In the genomic region with DNA sequence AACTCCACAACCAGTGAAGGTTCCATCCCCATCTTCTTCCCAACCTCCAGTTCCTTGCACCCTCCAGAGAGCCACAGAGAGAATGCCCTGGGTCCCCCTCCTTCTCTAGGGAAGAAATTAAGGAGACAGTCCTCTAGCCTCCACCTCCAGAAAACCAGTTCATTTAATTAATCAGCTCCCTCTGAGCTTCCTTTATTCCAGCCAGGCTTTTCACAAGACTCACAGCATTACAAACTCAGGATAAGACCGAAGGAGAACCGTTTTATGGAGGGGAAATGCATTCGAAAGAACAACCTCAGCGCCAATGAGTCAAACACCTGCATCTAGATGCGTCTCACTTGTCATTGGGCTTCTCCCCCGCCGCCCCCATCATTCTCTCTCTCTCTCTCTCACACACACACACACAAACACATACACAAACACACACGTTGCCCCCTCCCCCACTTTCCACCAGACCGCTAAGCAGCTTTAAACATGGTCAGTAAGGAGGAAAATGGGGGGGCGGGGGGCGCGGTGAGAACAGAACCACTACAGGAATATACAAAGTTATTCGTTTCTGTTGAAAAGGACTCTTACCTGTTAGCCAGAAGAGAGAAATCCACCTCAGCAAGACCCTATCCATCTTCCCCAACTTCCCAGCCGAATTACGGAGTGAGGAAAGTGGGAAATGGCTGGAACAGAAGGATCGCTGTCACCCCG, we compare ENCODE assay signal across 8 cellular contexts. TPM values are rescaled to one million over a fixed set of nuclear protein-coding genes. Genes with fewer than 3 reads are reported as not detected.
DNase-seq lines count a peak whose midpoint lies in the region; ATAC-seq and TF ChIP-seq lines count a peak whose summit lies in the region.

No MANE protein-coding gene starts in this region.

- DNase-seq in right atrium auricular region (ENCODE audit: low spot score) (no peak), left ventricle myocardium superior (no peak), osteocyte (ENCODE audit: extremely low spot score, unreplicated experiment) (no peak), NOMO-1 treated with dmso at 0.1 percent for 144 hours (lab: John Stamatoyannopoulos, UW; ENCODE audit: unreplicated experiment) (no peak), NCI-H2081 treated with DMSO at 0.1 percent for 48 hours (lab: John Stamatoyannopoulos, UW) (no peak), NCI-H524 treated with DMSO at 0.1 percent for 48 hours (lab: John Stamatoyannopoulos, UW) (no peak)
- peak in 1 of 3 experiments; percentile 7 for DNase-seq in effector memory CD8-positive, alpha-beta T cell

- intact Hi-C loops in left ventricle myocardium superior (cut with micrococcal nuclease) = no loop called here

- H3K4me3 ChIP-seq in right atrium auricular region = peak overlapping the region; percentile 47 to 67

- H3K27ac Mint-ChIP-seq in effector memory CD8-positive, alpha-beta T cell = peak overlapping the region; percentile 16 to 20
- no peak overlapping the region for H3K27ac Mint-ChIP-seq in osteocyte (ENCODE audit: unreplicated experiment)

- H3K4me1 ChIP-seq in right atrium auricular region = peaks cover 0 to 15% of the 10 kb centered on the region in 2 donors

- TF ChIP-seq CTCF in right atrium auricular region (IDR thresholded peaks at IDR 0.05) (no peak), VCaP (conservative IDR thresholded peaks at IDR 0.05) (no peak), osteocyte (IDR thresholded peaks at IDR 0.05) (no peak)

- peak overlapping the region; percentile 77 to 90 for H3K4me3 Mint-ChIP-seq in effector memory CD8-positive, alpha-beta T cell
- peak overlapping the region; percentile 65 for H3K4me3 Mint-ChIP-seq in osteocyte (ENCODE audit: unreplicated experiment)

- H3K36me3 Mint-ChIP-seq in effector memory CD8-positive, alpha-beta T cell (ENCODE audit: insufficient read depth) = no peaks in the 10 kb centered on the region
- no peaks in the 10 kb centered on the region for H3K36me3 Mint-ChIP-seq in osteocyte (ENCODE audit: unreplicated experiment)

- peaks cover 44 to 51% of the 10 kb centered on the region in 2 donors for H3K27me3 Mint-ChIP-seq in effector memory CD8-positive, alpha-beta T cell
- peaks cover 76% of the 10 kb centered on the region for H3K27me3 Mint-ChIP-seq in osteocyte (ENCODE audit: unreplicated experiment)

- H3K9me3 ChIP-seq in right atrium auricular region = no peaks in the 10 kb centered on the region

- H3K4me1 Mint-ChIP-seq in effector memory CD8-positive, alpha-beta T cell (ENCODE audit: low read depth in 2 of 2) = peaks cover 18 to 20% of the 10 kb centered on the region in 2 donors
- peaks cover 11% of the 10 kb centered on the region for H3K4me1 Mint-ChIP-seq in osteocyte (ENCODE audit: unreplicated experiment)

- H3K9me3 Mint-ChIP-seq in effector memory CD8-positive, alpha-beta T cell = no peaks in the 10 kb centered on the region
- no peaks in the 10 kb centered on the region for H3K9me3 Mint-ChIP-seq in osteocyte (ENCODE audit: unreplicated experiment)

- ATAC-seq in left ventricle myocardium superior = no peak
- ATAC-seq in effector memory CD8-positive, alpha-beta T cell (replicated peaks) = peak; percentile 16

- H3K27me3 ChIP-seq in right atrium auricular region = no peaks in the 10 kb centered on the region

- no peaks in the 10 kb centered on the region for H3K36me3 ChIP-seq in right atrium auricular region

- peak overlapping the region in 1 of 2 donors; percentile 33 for H3K27ac ChIP-seq in right atrium auricular region
- H3K27ac ChIP-seq in VCaP = peak overlapping the region; percentile 24; the same call in 1 of the 2 replicates

RNA-seq across cellular contexts. Expression of a gene that starts 0.5 kb away (rescaled TPM):
- total RNA-seq in right atrium auricular region (10 to 100 TPM in 1 of 2 donors, 1 to 10 TPM in 1; 7.3 to 23.2 TPM), left ventricle myocardium superior (1.6 TPM), osteocyte (0.16 TPM in 1 of 2 replicates, not detected in the other)

RNA-seq across cellular contexts. Expression of a gene that starts 14.3 kb away (rescaled TPM):
- 1 to 10 TPM; 6.7 to 8.5 TPM for total RNA-seq in right atrium auricular region
- 0.87 TPM for total RNA-seq in left ventricle myocardium superior
- not detected in 2 replicates for total RNA-seq in osteocyte
